In the genomic region with DNA sequence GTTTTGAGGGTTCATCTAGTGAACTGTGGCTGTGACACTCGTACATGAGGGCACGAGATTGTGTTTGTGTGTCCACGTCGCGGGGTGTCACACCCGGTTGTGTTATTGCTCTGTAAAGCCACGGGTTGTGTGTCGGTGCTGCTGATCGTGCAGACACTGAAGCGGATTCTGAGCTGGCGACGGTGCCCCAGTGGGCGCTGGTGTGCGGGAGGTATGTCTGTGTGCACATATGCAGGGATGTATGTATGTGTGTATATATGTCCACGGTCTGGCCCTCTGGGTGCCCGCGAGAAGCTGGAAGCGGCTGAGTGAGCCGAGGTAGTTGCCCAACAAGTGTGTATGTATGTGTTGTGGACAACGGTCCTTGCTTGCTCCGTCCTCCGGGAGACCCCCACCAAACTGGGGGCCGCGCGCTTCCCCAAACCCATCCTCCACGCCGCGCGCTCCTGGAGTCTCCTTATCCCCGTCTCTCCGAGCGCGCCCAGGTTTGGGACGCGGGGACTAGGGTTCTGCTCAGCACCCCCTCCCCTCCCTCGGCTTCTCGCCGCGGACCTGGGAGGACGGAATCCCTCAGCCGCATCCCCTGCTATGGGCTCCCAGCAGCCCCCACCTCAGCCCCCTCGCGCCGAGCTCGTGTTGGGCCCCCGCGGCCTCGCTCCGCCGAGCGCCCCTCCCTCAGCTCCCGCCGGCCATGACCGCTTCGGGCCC, we compare ENCODE assay signal across 8 cellular contexts. TPM values are rescaled to one million over a fixed set of nuclear protein-coding genes. Genes with fewer than 3 reads are reported as not detected.
DNase-seq lines count a peak whose midpoint lies in the region; ATAC-seq, FAIRE-seq and TF ChIP-seq lines count a peak whose summit lies in the region.

No MANE protein-coding gene starts in this region.

- no peaks in the 10 kb centered on the region for H3K36me3 ChIP-seq in PC-3 (ENCODE audit: low read depth, low read length)
- H3K36me3 ChIP-seq in bronchial epithelial cell (ENCODE audit: control insufficient read depth, insufficient read depth, low read length) = no peaks in the 10 kb centered on the region
- no peaks in the 10 kb centered on the region for H3K36me3 ChIP-seq in lung (ENCODE audit: control insufficient read depth in 2 of 2, insufficient read depth in 2 of 2, low read length in 2 of 2)

- peak overlapping the region; percentile 81 for H3K4me3 ChIP-seq in PC-3 (ENCODE audit: low read length)
- peak overlapping the region; percentile 73 for H3K4me3 ChIP-seq in bronchial epithelial cell (ENCODE audit: low read depth, low read length)
- H3K4me3 ChIP-seq in lung = peak overlapping the region; percentile 86

- WGBS in lung, 2 donors = 2% methylated on average over 50 to 55 of the region's 55 CpGs

- FAIRE-seq in bronchial epithelial cell (lab: Jason Lieb, UNC) = no peak

- H2AFZ ChIP-seq in PC-3 (ENCODE audit: low read length) = peak overlapping the region; percentile 44; the same call in 1 of the 2 replicates

- no peaks in the 10 kb centered on the region for H3K9me2 ChIP-seq in PC-3 (replicated peaks; ENCODE audit: low read length)

- intact Hi-C loops in PC-3 (cut with micrococcal nuclease) = loop anchor here (2.0 to 10.0 kb wide), 2 partner anchors 63 to 185 kb away; no protein-coding TSS in a partner anchor

- H3K27ac ChIP-seq in PC-3 (ENCODE audit: low read length) (0 out of 2 replicates have a peak overlapping the region, but pooled peaks have one; percentile 37), lung (ENCODE audit: low read depth in 1 of 2, low read length in 1 of 2) (peak overlapping the region; percentile 74 to 82), temporal lobe (ENCODE audit: low read depth, low read length) (peak overlapping the region; percentile 84)

- H4K20me1 ChIP-seq in PC-3 (ENCODE audit: low read length) = no peaks in the 10 kb centered on the region

- H3K9me3 ChIP-seq in PC-3 (ENCODE audit: low read length) (no peaks in the 10 kb centered on the region), lung (ENCODE audit: control insufficient read depth in 2 of 2, insufficient read depth in 1 of 2, low read length in 1 of 2) (no peaks in the 10 kb centered on the region)

- H3K79me2 ChIP-seq in PC-3 (ENCODE audit: low read length) = peaks cover 49% of the 10 kb centered on the region

- DNase-seq in DMS53 (lab: John Stamatoyannopoulos, UW) (peak; percentile 78), PC-3 (peak; percentile 30), bronchial epithelial cell (ENCODE audit: low read depth) (no peak), lung (ENCODE audit: low spot score) (no peak), A172 (ENCODE audit: low spot score) (no peak), cerebellar nuclear complex (lab: John Stamatoyannopoulos, UW) (no peak), NCI-H82 (lab: John Stamatoyannopoulos, UW) (no peak)

- H3K27me3 ChIP-seq in PC-3 (ENCODE audit: low read length) = no peaks in the 10 kb centered on the region
- H3K27me3 ChIP-seq in bronchial epithelial cell (ENCODE audit: control insufficient read depth, insufficient read depth, low read length) = peaks cover 4% of the 10 kb centered on the region
- H3K27me3 ChIP-seq in lung (ENCODE audit: control insufficient read depth, insufficient read depth) = no peaks in the 10 kb centered on the region

- TF ChIP-seq CTCF in PC-3 (conservative IDR thresholded peaks at IDR 0.05; ENCODE audit: low read depth, low read length) (no peak), bronchial epithelial cell (IDR thresholded peaks at IDR 0.05; ENCODE audit: insufficient read depth, low read length, severe bottlenecking) (no peak), lung (IDR thresholded peaks at IDR 0.05; ENCODE audit: control extremely low read depth, extremely low read depth) (no peak)

- peak overlapping the region; percentile 76 for H3K9ac ChIP-seq in PC-3 (ENCODE audit: low read length)

- no peaks in the 10 kb centered on the region for H3F3A ChIP-seq in PC-3 (ENCODE audit: low read length, unreplicated experiment)

- H3K4me2 ChIP-seq in PC-3 (ENCODE audit: low read length) = peak overlapping the region; percentile 94

- H3K4me1 ChIP-seq in PC-3 (ENCODE audit: insufficient read depth, low read length) (peaks cover 9% of the 10 kb centered on the region; the same call in 1 of the 2 replicates), lung (ENCODE audit: control insufficient read depth in 2 of 2, insufficient read depth in 2 of 2, low read length in 2 of 2) (peaks cover 0 to 9% of the 10 kb centered on the region in 2 donors)

- POLR2A ChIA-PET in PC-3 (lab: Charles Lee; ENCODE audit: unreplicated experiment) = interaction anchor here (1.3 kb wide), 1 partner anchor 28 kb away, joined by 8 read pairs; no protein-coding TSS in a partner anchor

- ATAC-seq in PC-3 (peak; percentile 8), lung (ENCODE audit: insufficient read depth, low FRiP score) (no peak)

- CTCF ChIA-PET in PC-3 (lab: Charles Lee) = interaction anchor here (2.2 kb wide), 1 partner anchor 186 kb away, joined by 10 read pairs; no protein-coding TSS in a partner anchor

- BruUV-seq in PC-3 (replicated peaks; lab: Mats Ljungman, UMichigan) = TSS peak; percentile 93

RNA-seq across cellular contexts. Expression of a gene that starts 0.6 kb away (rescaled TPM):
- total RNA-seq in PC-3 (2014; rRNA removed) = 53.0 and 55.8 TPM in 2 replicates
- total RNA-seq in bronchial epithelial cell = 85.3 and 140 TPM in 2 replicates
- 10 to 100 TPM; 43.6 to 70.2 TPM for total RNA-seq in lung
- polyA plus RNA-seq in lung = 10 to 100 TPM; 18.2 to 45.1 TPM
- total RNA-seq in temporal lobe = 49.2 TPM
- 7.2 and 7.4 TPM in 2 replicates for total RNA-seq in A172 (2014; rRNA removed; shearing (Covaris generic))

RNA-seq across cellular contexts. Expression of a gene that starts 46.0 kb away (rescaled TPM):
- total RNA-seq in PC-3 (2014; rRNA removed) = 46.6 and 58.9 TPM in 2 replicates
- 14.0 and 19.2 TPM in 2 replicates for total RNA-seq in bronchial epithelial cell
- 100 to 1,000 TPM in 1 of 2 donors, 10 to 100 TPM in 1; 89.1 to 141 TPM for total RNA-seq in lung
- 10 to 100 TPM; 46.3 to 49.3 TPM for polyA plus RNA-seq in lung
- total RNA-seq in temporal lobe = 34.4 TPM
- 18.2 and 37.0 TPM in 2 replicates for total RNA-seq in A172 (2014; rRNA removed; shearing (Covaris generic))

Comparison
In these comparisons a context has a peak if more than half of its experiments do, and no peak if none do; other contexts are left out.
1. DNase-seq: peak in DMS53 (single experiment) and PC-3 (single experiment); none in bronchial epithelial cell (single experiment), lung (single experiment), A172 (single experiment), cerebellar nuclear complex (0 of 2) and NCI-H82 (single experiment).
2. Peak in every context shown above with its lines, with median percentiles within 50 percentile points of each other: H3K27ac ChIP-seq and H3K4me3 ChIP-seq.